In genomic region chr13:63088226-63088625, GRCh38 we compare ENCODE assay signal across 23 cellular contexts.
A peak's percentile ranks its signal among the peaks of the same experiment; 100 is the strongest.
DNase-seq lines count a peak whose midpoint lies in the region; ATAC-seq, FAIRE-seq and TF ChIP-seq lines count a peak whose summit lies in the region.
"Had no signal": no experiment of that assay in that cellular context is flagged by ENCODE, and none has a peak within 500 bp of the region (broad histone marks: within the 10 kb centered on the region; RNA-seq: fewer than 3 reads in every experiment).

No MANE protein-coding gene starts in this region.

- no peak overlapping the region for H3K4me3 ChIP-seq in H1 (ENCODE audit: extremely low read depth in 1 of 4, insufficient read depth in 2 of 4, low read depth in 3 of 4, low read length in 4 of 4)
- no peak overlapping the region for H3K4me3 ChIP-seq in vagina
- H3K4me3 ChIP-seq: esophagus muscularis mucosa, heart right ventricle, stomach had no signal

- no peak overlapping the region for H2BK12ac ChIP-seq in H1 (ENCODE audit: low read depth, low read length)

- H2BK15ac ChIP-seq in H1 (ENCODE audit: low read length) = no peak overlapping the region

- H2BK120ac ChIP-seq in H1 (replicated peaks; ENCODE audit: low read depth, low read length) = no peak overlapping the region

- H3K9ac ChIP-seq in H1 (replicated peaks in 1 of 4; ENCODE audit: extremely low read depth in 1 of 4, low read depth in 3 of 4, low read length in 3 of 4) = no peak overlapping the region

- no peak overlapping the region for H3K56ac ChIP-seq in H1 (replicated peaks; ENCODE audit: insufficient read length, low read depth, low read length)

- TF ChIP-seq EP300 in H1 (IDR thresholded peaks at IDR 0.05; ENCODE audit: borderline replicate concordance in 1 of 2, low read depth in 2 of 2, low read length in 2 of 2) = no peak

- 88% methylated on average over 1 of the region's 1 CpG; no CpG with 5 or more reads in 1 of the 2 experiments for WGBS in H1 (ENCODE audit: extremely low coverage in 1 of 2, insufficient coverage in 1 of 2, insufficient read length in 1 of 2, insufficient replicate concordance in 2 of 2, low coverage in 1 of 2, low lambda C conversion rate in 2 of 2, missing lambda C conversion rate in 1 of 2), 2 experiments

- no peak overlapping the region for H2BK5ac ChIP-seq in H1 (ENCODE audit: low read depth, low read length)

- no peak overlapping the region for H2BK20ac ChIP-seq in H1 (ENCODE audit: low read length)

- H3K27me3 ChIP-seq in H1 (replicated peaks in 1 of 4; ENCODE audit: control insufficient read depth in 3 of 4, extremely low read depth in 1 of 4, insufficient read depth in 3 of 4, low read length in 3 of 4) = no peaks in the 10 kb centered on the region
- no peaks in the 10 kb centered on the region for H3K27me3 ChIP-seq in vagina
- H3K27me3 ChIP-seq: esophagus muscularis mucosa, heart right ventricle, stomach had no signal

- H3K9me3 ChIP-seq in H1 (ENCODE audit: insufficient read depth in 2 of 2, low read depth in 1 of 2, low read length in 1 of 2) (no peaks in the 10 kb centered on the region), vagina (no peaks in the 10 kb centered on the region)
- H3K9me3 ChIP-seq: esophagus muscularis mucosa, stomach had no signal

- H3K4me2 ChIP-seq in H1 (ENCODE audit: insufficient read depth in 1 of 2, low read depth in 2 of 2, low read length in 2 of 2) = no peak overlapping the region

- ATAC-seq in GM19452 (IDR thresholded peaks at IDR 0.05; ENCODE audit: unreplicated experiment) = no peak
- no peak for ATAC-seq in GM18511 (IDR thresholded peaks at IDR 0.05; ENCODE audit: unreplicated experiment)
- ATAC-seq: activated CD8-positive, alpha-beta T cell treated with anti-CD3 and anti-CD28 coated beads, Interleukin-2, amount 10 ng/mL, durations not matched to agents 7 days and 5 days; activated T-cell treated with anti-CD3 and anti-CD28 coated beads, Interleukin-2, amount 50 U/mL, for 4 hours had no signal

- H2AFZ ChIP-seq in H1 (ENCODE audit: low read length) = peak overlapping the region; percentile 89; the same call in 1 of the 2 replicates

- no peak overlapping the region for H4K8ac ChIP-seq in H1 (ENCODE audit: extremely low read depth, insufficient read depth, low read length)

- DNase-seq in COLO829 (ENCODE audit: low spot score) (peak; percentile 81), RKO (ENCODE audit: low spot score) (peak; percentile 5), H1 (ENCODE audit: low read depth in 1 of 2, low spot score in 2 of 2) (no peak), medulla oblongata (ENCODE audit: extremely low spot score) (peak; percentile 13), GM10266 (ENCODE audit: extremely low spot score) (no peak), vagina (ENCODE audit: extremely low spot score in 2 of 2) (no peak)
- DNase-seq: ACHN; activated CD8-positive, alpha-beta T cell treated with anti-CD3 and anti-CD28 coated beads, Interleukin-2, amount 10 ng/mL, durations not matched to agents 7 days and 5 days; activated naive CD4-positive, alpha-beta T cell treated with anti-CD3 and anti-CD28 coated beads for 36 hours; activated T-cell treated with anti-CD3 and anti-CD28 coated beads, Interleukin-2, amount 50 U/mL, for 4 hours; aorta; effector memory CD4-positive, alpha-beta T cell; heart right ventricle; KG1; NCI-H187; NCI-H2227 treated with DMSO at 0.1 percent for 48 hours; NCI-H748 treated with DMSO at 0.1 percent for 48 hours; stimulated activated CD4-positive, alpha-beta T cell treated with anti-CD3 and anti-CD28 coated beads, Interleukin-4, amount 100 ng/mL, for 4 hours; stomach had no signal

- H3K27ac ChIP-seq in H1 (ENCODE audit: low read depth, low read length) (no peak overlapping the region), vagina (no peak overlapping the region)
- H3K27ac ChIP-seq: C4-2B, esophagus muscularis mucosa, heart right ventricle, stomach had no signal

- TF ChIP-seq POLR2A in H1 (IDR thresholded peaks at IDR 0.05; ENCODE audit: control extremely low read depth in 1 of 2, low read depth in 2 of 2, low read length in 2 of 2) (no peak), vagina (IDR thresholded peaks at IDR 0.05) (no peak)

- H3K18ac ChIP-seq in H1 (ENCODE audit: extremely low read depth, low read length) = no peak overlapping the region

- H3K23ac ChIP-seq in H1 (ENCODE audit: insufficient read length) = no peak overlapping the region

- no peak for FAIRE-seq in H1 (lab: Jason Lieb, UNC)

- TF ChIP-seq CTCF in H1 (IDR thresholded peaks at IDR 0.05; ENCODE audit: control extremely low read depth in 1 of 3, insufficient read depth in 1 of 3, low read depth in 1 of 3, low read length in 3 of 3) = no peak
- no peak for TF ChIP-seq CTCF in GM10266 (IDR thresholded peaks at IDR 0.05; ENCODE audit: control insufficient read depth, insufficient read depth, low read depth, missing control alignments)
- no peak for TF ChIP-seq CTCF in vagina (IDR thresholded peaks at IDR 0.05)

- no peak overlapping the region for H3K14ac ChIP-seq in H1 (ENCODE audit: insufficient read length)

- H4K91ac ChIP-seq in H1 (replicated peaks; ENCODE audit: insufficient read length, low read length) = no peak overlapping the region

- intact Hi-C loops in vagina (cut with DNase I) = no loop called here

- POLR2A ChIA-PET in H1 (lab: Charles Lee; ENCODE audit: partially characterized antibody) = no interaction called here

- H2AK5ac ChIP-seq in H1 (ENCODE audit: low read depth, low read length) = no peak overlapping the region

- TF ChIP-seq RAD21 in H1 (IDR thresholded peaks at IDR 0.05 in 1 of 2, conservative IDR thresholded peaks at IDR 0.05 in 1 of 2; ENCODE audit: low read depth in 2 of 2, low read length in 2 of 2) = no peak

- H3K4me1 ChIP-seq in H1 (replicated peaks in 1 of 4; ENCODE audit: control insufficient read depth in 3 of 4, insufficient read depth in 4 of 4, low read length in 3 of 4) = peaks cover 0 to 2% (median under 1%) of the 10 kb centered on the region in 4 experiments; a peak in 1 of 7 replicates
- no peaks in the 10 kb centered on the region for H3K4me1 ChIP-seq in vagina
- H3K4me1 ChIP-seq: esophagus muscularis mucosa, heart right ventricle, stomach had no signal

- no peak overlapping the region for H4K5ac ChIP-seq in H1 (ENCODE audit: insufficient read length, low read depth, low read length)

- no peaks in the 10 kb centered on the region for H3K36me3 ChIP-seq in H1 (ENCODE audit: control insufficient read depth in 2 of 4, insufficient read depth in 4 of 4, low read length in 3 of 4)
- no peaks in the 10 kb centered on the region for H3K36me3 ChIP-seq in vagina
- H3K36me3 ChIP-seq: esophagus muscularis mucosa, heart right ventricle, stomach had no signal

- CTCF ChIA-PET in H1 (lab: Charles Lee; ENCODE audit: partially characterized antibody) = no interaction called here

- no peak overlapping the region for H3K4ac ChIP-seq in H1 (replicated peaks; ENCODE audit: insufficient read length, low read depth, low read length)

- H3K23me2 ChIP-seq in H1 (ENCODE audit: low read depth, low read length) = no peaks in the 10 kb centered on the region

- H3K79me1 ChIP-seq in H1 (ENCODE audit: low read depth, low read length) = no peaks in the 10 kb centered on the region

- H4K20me1 ChIP-seq in H1 (replicated peaks in 1 of 2; ENCODE audit: control insufficient read depth in 1 of 2, insufficient read depth in 2 of 2, low read length in 2 of 2) = no peaks in the 10 kb centered on the region

- no peaks in the 10 kb centered on the region for H3K79me2 ChIP-seq in H1 (ENCODE audit: control insufficient read depth in 1 of 2, insufficient read depth in 2 of 2, low read length in 2 of 2)

TF ChIP-seq in H1, 55 proteins besides CTCF, POLR2A, EP300 and RAD21:
- no peak for TF ChIP-seq JUN (IDR thresholded peaks at IDR 0.05; ENCODE audit: low read depth, low read length)
- TF ChIP-seq CHD2 (IDR thresholded peaks at IDR 0.05; ENCODE audit: low read length) = no peak
- no peak for TF ChIP-seq PHF8 (conservative IDR thresholded peaks at IDR 0.05; ENCODE audit: low read depth, low read length)
- TF ChIP-seq BRCA1 (IDR thresholded peaks at IDR 0.05; ENCODE audit: low read depth, low read length) = no peak
- no peak for TF ChIP-seq TCF12 (IDR thresholded peaks at IDR 0.05; ENCODE audit: low read depth, low read length)
- TF ChIP-seq KDM1A (IDR thresholded peaks at IDR 0.05; ENCODE audit: borderline replicate concordance, low read length) = no peak
- no peak for TF ChIP-seq NANOG (IDR thresholded peaks at IDR 0.05; ENCODE audit: insufficient read depth, low read depth, low read length, poor library complexity, severe bottlenecking)
- TF ChIP-seq TAF1 (IDR thresholded peaks at IDR 0.05; ENCODE audit: low read depth, low read length) = no peak
- TF ChIP-seq FOSL1 (IDR thresholded peaks at IDR 0.05; ENCODE audit: insufficient read depth, low read depth, low read length) = no peak
- TF ChIP-seq CHD1 (IDR thresholded peaks at IDR 0.05; ENCODE audit: low read depth, low read length) = no peak
- TF ChIP-seq JUND (IDR thresholded peaks at IDR 0.05; ENCODE audit: low read length) = no peak
- TF ChIP-seq SUZ12 (IDR thresholded peaks at IDR 0.05; ENCODE audit: low read length) = no peak
- TF ChIP-seq YY1 (IDR thresholded peaks at IDR 0.05; ENCODE audit: low read depth, low read length) = no peak
- TF ChIP-seq SIN3A (conservative IDR thresholded peaks at IDR 0.05 in 1 of 2, IDR thresholded peaks at IDR 0.05 in 1 of 2; ENCODE audit: low read depth in 1 of 2, low read length in 2 of 2) = no peak
- TF ChIP-seq POLR2AphosphoS5 (IDR thresholded peaks at IDR 0.05; ENCODE audit: low read depth, low read length) = no peak
- TF ChIP-seq CBX8 (IDR thresholded peaks at IDR 0.05; ENCODE audit: borderline replicate concordance, low read depth, low read length) = no peak
- no peak for TF ChIP-seq CEBPB (IDR thresholded peaks at IDR 0.05; ENCODE audit: low read depth, low read length)
- TF ChIP-seq CBX5 (IDR thresholded peaks at IDR 0.05; ENCODE audit: low read depth, low read length) = no peak
- no peak for TF ChIP-seq GABPA (IDR thresholded peaks at IDR 0.05; ENCODE audit: borderline replicate concordance, insufficient read depth, low read length)
- TF ChIP-seq SP1 (IDR thresholded peaks at IDR 0.05; ENCODE audit: low read depth, low read length) = no peak

Comparison
In these comparisons a context has a peak if more than half of its experiments do, and no peak if none do; other contexts are left out.
1. DNase-seq: peak in COLO829 (single experiment), RKO (single experiment) and medulla oblongata (single experiment); none in H1 (0 of 2), GM10266 (single experiment) and vagina (0 of 2).